ENCODE assay signal across 8 cellular contexts in the genomic region with DNA sequence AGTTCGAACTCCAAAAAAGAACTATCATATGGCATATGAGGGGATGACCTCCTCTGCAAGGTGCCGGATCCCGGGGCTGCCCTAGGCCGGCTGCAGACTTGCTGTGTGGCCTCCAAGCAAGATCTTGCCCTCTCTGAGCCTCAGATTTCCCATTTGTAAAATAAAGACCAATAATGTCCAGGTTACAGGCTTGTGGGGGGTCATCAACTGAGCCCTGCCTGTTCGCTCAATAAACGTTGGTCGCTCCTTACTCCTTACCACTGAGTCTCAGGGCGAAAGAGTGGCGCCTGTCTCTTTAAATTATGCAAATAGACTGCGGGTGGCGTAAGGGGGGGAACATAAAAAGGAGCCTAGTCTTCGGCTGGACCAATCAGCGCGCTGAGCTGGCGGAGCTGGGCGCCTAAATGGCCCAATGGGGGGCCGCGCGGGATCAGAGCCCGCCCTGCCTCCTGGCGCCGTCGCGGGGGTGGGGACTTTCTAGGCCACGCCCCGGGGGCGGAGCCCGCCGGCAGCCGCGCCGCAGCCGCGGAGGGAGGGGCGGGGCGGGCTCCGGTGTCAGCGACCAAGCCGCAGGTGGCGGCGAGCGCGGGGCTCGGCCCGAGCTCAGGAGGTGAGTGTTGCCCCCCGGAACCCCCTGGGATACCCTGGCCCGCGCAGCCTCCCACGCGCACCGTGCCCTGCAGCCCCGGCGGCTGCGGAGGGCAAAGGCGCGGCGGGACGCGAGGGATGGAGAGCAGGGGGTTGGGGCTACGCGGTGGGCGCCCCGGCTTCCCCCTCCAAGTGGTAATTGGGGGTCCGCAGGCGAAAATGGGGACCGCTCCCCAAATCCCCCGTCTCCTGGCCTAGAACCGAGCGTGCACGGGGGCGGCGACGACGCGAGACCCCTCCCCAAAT. TPM values are rescaled to one million over a fixed set of nuclear protein-coding genes. Genes with fewer than 3 reads are reported as not detected.
DNase-seq lines count a peak whose midpoint lies in the region; ATAC-seq, FAIRE-seq and TF ChIP-seq lines count a peak whose summit lies in the region.

No MANE protein-coding gene starts in this region.

- no peak overlapping the region for H3K27ac ChIP-seq in kidney (ENCODE audit: low read depth in 2 of 2, low read length in 2 of 2)

- no peak for FAIRE-seq in kidney (lab: Jason Lieb, UNC)

- peak; percentile 29 for DNase-seq in AG09309 (ENCODE audit: low read depth)
- peak; percentile 93 for DNase-seq in NCI-H446 treated with DMSO at 0.1 percent for 48 hours (lab: John Stamatoyannopoulos, UW)
- peak; percentile 97 for DNase-seq in activated CD4-positive, CD25-positive, alpha-beta regulatory T cell treated with anti-CD3 and anti-CD28 coated beads, Interleukin-2, amount 50 U/mL, for 72 hours
- DNase-seq in cerebellar nuclear complex (lab: John Stamatoyannopoulos, UW): peak; percentile 51 to 81
- DNase-seq in kidney: peak; percentile 98
- peak; percentile 90 to 91 for DNase-seq in stimulated activated CD4-positive, alpha-beta T cell treated with anti-CD3 and anti-CD28 coated beads, Interleukin-15, amount 100 ng/mL, for 1 hour (ENCODE audit: low read depth in 1 of 2, low spot score in 1 of 2)

- H3K4me3 ChIP-seq in AG09309 (ENCODE audit: control insufficient read depth, low read depth, low read length) (peak overlapping the region; percentile 24), kidney (ENCODE audit: low read length in 2 of 2) (peak overlapping the region in 1 of 2 donors; percentile 34)

- ATAC-seq in GM19043 (IDR thresholded peaks at IDR 0.05; ENCODE audit: low read depth, unreplicated experiment) (peak; percentile 61), HG03378 (IDR thresholded peaks at IDR 0.05; ENCODE audit: unreplicated experiment) (peak; percentile 43)

- H3K4me1 ChIP-seq in kidney (ENCODE audit: control insufficient read depth in 1 of 2, insufficient read depth in 1 of 2, low read depth in 1 of 2, low read length in 2 of 2): no peaks in the 10 kb centered on the region

- H3K36me3 ChIP-seq in kidney (ENCODE audit: control insufficient read depth in 1 of 2, insufficient read depth in 2 of 2, low read length in 2 of 2): no peaks in the 10 kb centered on the region

- no peak for TF ChIP-seq CTCF in AG09309 (IDR thresholded peaks at IDR 0.05; ENCODE audit: control insufficient read depth, insufficient read depth, low read depth, low read length, missing control alignments)
- no peak for TF ChIP-seq CTCF in kidney (IDR thresholded peaks at IDR 0.05; ENCODE audit: borderline replicate concordance, extremely low read depth, insufficient read depth)

- H3K9me3 ChIP-seq in kidney (ENCODE audit: control insufficient read depth in 1 of 2, low read length in 2 of 2): no peaks in the 10 kb centered on the region

- intact Hi-C loops in kidney (cut with DNase I): no loop called here

- no peak overlapping the region for H3K9ac ChIP-seq in kidney (ENCODE audit: low read length in 2 of 2)

RNA-seq across cellular contexts. Expression of a gene that starts 3.8 kb away (rescaled TPM):
- total RNA-seq in kidney: 5.9 TPM
- polyA plus RNA-seq in kidney (ENCODE audit: insufficient read depth, low read depth, low replicate concordance): 0.52 TPM

RNA-seq across cellular contexts. Expression of a gene that starts 28.2 kb away (rescaled TPM):
- total RNA-seq in kidney: 56.1 TPM
- polyA plus RNA-seq in kidney (ENCODE audit: insufficient read depth, low read depth, low replicate concordance): 25.2 TPM

RNA-seq across cellular contexts. Expression of a gene that starts 47.5 kb away (rescaled TPM):
- 36.2 TPM for total RNA-seq in kidney
- 2.0 TPM for polyA plus RNA-seq in kidney (ENCODE audit: insufficient read depth, low read depth, low replicate concordance)

RNA-seq across cellular contexts. Expression of a gene that starts 59.3 kb away (rescaled TPM):
- total RNA-seq in kidney: 2.2 TPM
- 0.06 TPM for polyA plus RNA-seq in kidney (ENCODE audit: insufficient read depth, low read depth, low replicate concordance)

Comparison
In these comparisons a context has a peak if more than half of its experiments do, and no peak if none do; other contexts are left out.
1. DNase-seq: peak in every context shown above with its lines; median percentile 98 in kidney; 97 in activated CD4-positive, CD25-positive, alpha-beta regulatory T cell treated with anti-CD3 and anti-CD28 coated beads, Interleukin-2, amount 50 U/mL, for 72 hours; 93 in NCI-H446 treated with DMSO at 0.1 percent for 48 hours; 90 in stimulated activated CD4-positive, alpha-beta T cell treated with anti-CD3 and anti-CD28 coated beads, Interleukin-15, amount 100 ng/mL, for 1 hour; 66 in cerebellar nuclear complex; 29 in AG09309.